ENCODE assay signal across 1 cellular context in the genomic region with DNA sequence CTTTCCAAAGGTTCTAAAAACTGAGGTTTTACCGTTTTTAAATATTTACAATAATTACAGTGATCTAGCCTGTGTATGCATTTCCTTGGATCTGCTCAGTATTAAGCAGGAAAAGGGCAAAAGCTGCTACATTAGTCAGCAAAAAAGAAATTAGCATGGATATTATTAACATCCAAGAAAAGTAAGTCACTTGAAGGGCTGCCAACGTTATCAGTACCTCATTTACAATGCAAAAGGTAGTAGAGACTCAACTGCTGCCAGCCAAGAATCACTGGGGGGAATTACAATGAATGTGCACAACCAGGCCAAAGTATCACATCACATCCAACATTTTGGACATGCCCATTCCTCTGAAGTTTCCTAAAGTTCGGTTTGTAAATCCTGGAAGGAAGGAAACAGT.
TF ChIP-seq lines count a peak whose summit lies in the region.

No MANE protein-coding gene starts in this region.

TF ChIP-seq in H1, 55 proteins besides CTCF, POLR2A, EP300 and RAD21:
- TF ChIP-seq PHF8 (conservative IDR thresholded peaks at IDR 0.05; ENCODE audit: low read depth, low read length) (no peak), GTF2F1 (IDR thresholded peaks at IDR 0.05; ENCODE audit: borderline replicate concordance, low read depth, low read length) (0 out of 2 replicates have a peak, but pooled peaks have one; percentile 16)
